ENCODE assay signal across 8 cellular contexts in the genomic region with DNA sequence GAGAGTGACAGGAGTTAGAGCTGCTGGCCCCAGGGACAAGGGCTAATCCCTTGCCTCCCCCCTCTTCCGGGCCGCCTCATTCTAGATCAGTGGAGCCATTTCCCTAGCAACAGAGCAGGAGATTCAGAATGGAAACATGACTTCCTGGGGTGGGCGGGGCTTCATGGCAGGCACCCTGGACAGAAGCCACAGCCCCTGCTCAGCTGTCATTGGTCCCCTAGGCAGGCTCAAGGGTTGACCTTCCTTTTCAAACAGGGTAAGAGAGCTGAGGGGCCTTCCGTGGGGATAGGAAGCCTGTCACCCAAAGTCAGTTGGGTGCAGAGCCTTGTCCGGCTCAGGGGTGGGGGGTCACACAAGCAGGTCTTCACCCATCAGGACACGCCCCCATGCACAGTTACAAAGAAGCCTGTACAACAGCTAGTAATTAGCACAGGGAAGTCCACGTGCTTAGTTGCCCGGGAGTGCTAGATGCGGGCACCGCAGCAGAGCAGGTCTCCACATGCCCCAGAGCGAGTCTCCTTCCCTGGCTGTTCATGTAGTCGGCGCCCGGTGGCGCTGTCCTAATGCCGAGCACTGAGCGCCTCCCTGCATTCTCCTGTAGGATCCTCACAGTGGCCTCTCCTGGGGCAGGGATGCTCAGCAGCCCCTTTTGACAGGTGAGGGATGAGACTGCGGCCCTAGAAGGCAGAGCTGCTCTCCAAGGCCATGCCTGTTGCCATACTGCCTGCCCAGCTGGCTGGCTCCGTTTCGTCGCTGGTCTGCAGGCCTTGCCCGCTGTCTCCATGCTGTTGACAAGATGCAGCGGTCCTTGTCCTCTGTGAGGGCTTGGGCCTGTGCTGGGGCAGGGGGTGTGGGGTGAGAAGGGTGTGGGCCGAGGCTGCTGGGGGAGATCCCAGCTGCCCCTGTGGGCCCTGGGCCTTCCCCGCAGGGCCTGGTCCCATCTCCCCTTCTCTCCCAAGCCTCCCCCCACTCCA. TPM values are rescaled to one million over a fixed set of nuclear protein-coding genes. Genes with fewer than 3 reads are reported as not detected.
DNase-seq lines count a peak whose midpoint lies in the region; ATAC-seq and TF ChIP-seq lines count a peak whose summit lies in the region.

No MANE protein-coding gene starts in this region.

- no peaks in the 10 kb centered on the region for H3K36me3 Mint-ChIP-seq in stimulated activated memory B cell treated with anti-CD40 and anti-IgM and Interleukin-4, amounts not matched to agents 10 μg/mL and 1 μg/mL and 100 μg/mL, for 72 hours

- H3K9me3 ChIP-seq in right lobe of liver, result no peaks in the 10 kb centered on the region

- no peaks in the 10 kb centered on the region for H3K9me3 Mint-ChIP-seq in stimulated activated memory B cell treated with anti-CD40 and anti-IgM and Interleukin-4, amounts not matched to agents 10 μg/mL and 1 μg/mL and 100 μg/mL, for 72 hours

- H3K27me3 ChIP-seq in dorsolateral prefrontal cortex (no peaks in the 10 kb centered on the region), right lobe of liver (no peaks in the 10 kb centered on the region)

- H3K27me3 Mint-ChIP-seq in stimulated activated memory B cell treated with anti-CD40 and anti-IgM and Interleukin-4, amounts not matched to agents 10 μg/mL and 1 μg/mL and 100 μg/mL, for 72 hours, result no peaks in the 10 kb centered on the region

- ATAC-seq in right lobe of liver (peak; percentile 4 to 29 (median 10)), GM21360 (IDR thresholded peaks at IDR 0.05; ENCODE audit: unreplicated experiment) (no peak)
- ATAC-seq in stimulated activated memory B cell treated with anti-CD40 and anti-IgM and Interleukin-4, amounts not matched to agents 10 μg/mL and 1 μg/mL and 100 μg/mL, for 72 hours, result peak; percentile 2

- WGBS in right lobe of liver (ENCODE audit: insufficient coverage, low coverage, low lambda C conversion rate, missing lambda C conversion rate), result 20% methylated on average over 1 of the region's 25 CpGs

- H3K27ac ChIP-seq in dorsolateral prefrontal cortex (peak overlapping the region in 39 of 59 donors; percentile 1 to 75 (median 40)), right lobe of liver (no peak overlapping the region)

- intact Hi-C loops in dorsolateral prefrontal cortex (cut with DNase I), result no loop called here
- intact Hi-C loops in right lobe of liver (cut with DNase I), result no loop called here

- peak overlapping the region in 10 of 59 donors; percentile 4 to 23 (median 12) for H3K4me3 ChIP-seq in dorsolateral prefrontal cortex
- no peak overlapping the region for H3K4me3 ChIP-seq in right lobe of liver

- H3K4me1 ChIP-seq in right lobe of liver, result peaks cover 0 to 15% (median 4%) of the 10 kb centered on the region in 4 donors

- peaks cover 48% of the 10 kb centered on the region for H3K4me1 Mint-ChIP-seq in stimulated activated memory B cell treated with anti-CD40 and anti-IgM and Interleukin-4, amounts not matched to agents 10 μg/mL and 1 μg/mL and 100 μg/mL, for 72 hours

- TF ChIP-seq CTCF in dorsolateral prefrontal cortex (IDR thresholded peaks at IDR 0.05 in 54 of 56, conservative IDR thresholded peaks at IDR 0.05 in 2 of 56; ENCODE audit: low read depth in 1 of 56, partially characterized antibody in 56 of 56) (peak in 3 of 56 donors; percentile 12 to 15 (median 12)), right lobe of liver (IDR thresholded peaks at IDR 0.05) (no peak)

- peak overlapping the region; percentile 65 for H3K27ac Mint-ChIP-seq in stimulated activated memory B cell treated with anti-CD40 and anti-IgM and Interleukin-4, amounts not matched to agents 10 μg/mL and 1 μg/mL and 100 μg/mL, for 72 hours

- DNase-seq in NCI-H748 (lab: John Stamatoyannopoulos, UW; ENCODE audit: unreplicated experiment), result peak; percentile 46
- DNase-seq in NCI-H748 treated with DMSO at 0.1 percent for 48 hours (lab: John Stamatoyannopoulos, UW), result no peak
- DNase-seq in NCI-H1105 (lab: John Stamatoyannopoulos, UW), result peak; percentile 89
- peak; percentile 74 for DNase-seq in SKM-1 treated with dmso at 0.1 percent for 144 hours (lab: John Stamatoyannopoulos, UW; ENCODE audit: unreplicated experiment)
- peak in 5 of 10 donors; percentile 53 to 73 (median 59) for DNase-seq in dorsolateral prefrontal cortex
- DNase-seq in right lobe of liver, result peak in 2 of 3 donors; percentile 59 to 61

- no peak overlapping the region for H3K4me3 Mint-ChIP-seq in stimulated activated memory B cell treated with anti-CD40 and anti-IgM and Interleukin-4, amounts not matched to agents 10 μg/mL and 1 μg/mL and 100 μg/mL, for 72 hours

- H3K36me3 ChIP-seq in right lobe of liver, result peaks cover 0 to 2% (median 0%) of the 10 kb centered on the region in 4 donors

- TF ChIP-seq POLR2A in right lobe of liver (IDR thresholded peaks at IDR 0.05), result no peak

RNA-seq across cellular contexts. Expression of gene TMEM201, which starts 5.1 kb away (rescaled TPM):
- total RNA-seq in dorsolateral prefrontal cortex (10 to 100 TPM; 15.4 to 35.6 (median 20.9) TPM), right lobe of liver (1 to 10 TPM; 1.6 to 5.8 (median 3.0) TPM)

RNA-seq across cellular contexts. Expression of gene SLC25A33, which starts 54.5 kb away (rescaled TPM):
- total RNA-seq in dorsolateral prefrontal cortex, result 10 to 100 TPM in 59 of 120 experiments, 1 to 10 TPM in 61; 5.8 to 21.0 (median 10.0) TPM
- 10 to 100 TPM in 3 of 6 experiments, 1 to 10 TPM in 3; 3.5 to 26.5 (median 8.2) TPM for total RNA-seq in right lobe of liver

RNA-seq across cellular contexts. Expression of gene PIK3CD, which starts 57.8 kb away (rescaled TPM):
- total RNA-seq in dorsolateral prefrontal cortex (10 to 100 TPM in 117 of 120 experiments, 1 to 10 TPM in 3; 8.0 to 31.5 (median 16.2) TPM), right lobe of liver (1 to 10 TPM; 1.4 to 5.8 (median 2.6) TPM)

Comparison
In these comparisons a context has a peak if more than half of its experiments do, and no peak if none do; other contexts are left out.
1. H3K27ac ChIP-seq: peak in dorsolateral prefrontal cortex (39 of 59); none in right lobe of liver (0 of 3).